In the genomic region with DNA sequence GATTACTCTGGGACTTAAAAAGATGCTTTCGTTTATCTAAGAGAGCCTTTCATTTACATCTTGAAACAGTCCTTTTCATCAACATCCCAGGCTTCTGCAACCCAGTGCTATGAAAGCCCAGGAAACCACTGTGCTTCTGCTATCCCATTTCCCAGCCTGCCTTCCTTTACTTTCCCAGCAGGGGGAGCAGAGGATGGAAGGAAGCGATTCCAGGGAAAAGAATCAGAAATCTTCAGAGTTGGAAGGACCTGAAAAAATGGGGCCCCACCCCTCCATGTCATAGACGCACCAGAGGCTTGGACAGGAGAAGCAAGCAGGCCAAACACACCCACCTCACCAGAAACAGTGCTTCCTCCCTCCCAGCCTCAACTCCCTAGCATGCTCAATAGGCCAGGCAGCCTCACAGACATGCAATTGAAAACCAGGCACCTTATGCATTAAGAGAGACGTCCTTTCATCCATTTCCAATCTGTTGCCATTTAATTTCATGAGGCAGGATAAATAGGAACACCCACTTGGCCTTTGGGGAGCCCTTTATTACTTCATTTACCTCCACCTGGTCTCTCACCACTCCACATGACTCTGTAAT, we compare ENCODE assay signal across 8 cellular contexts.
DNase-seq lines count a peak whose midpoint lies in the region; ATAC-seq and TF ChIP-seq lines count a peak whose summit lies in the region.

No MANE protein-coding gene starts in this region.

- peak; percentile 66 for ATAC-seq in SK-N-SH treated with all-trans-retinoic acid at 6 μM for 48 hours
- ATAC-seq in thoracic aorta (ENCODE audit: insufficient number of reproducible peaks, low FRiP score, low read depth) = no peak
- no peak for ATAC-seq in HG02763 (IDR thresholded peaks at IDR 0.05; ENCODE audit: unreplicated experiment)
- no peak for ATAC-seq in GM21447 (IDR thresholded peaks at IDR 0.05; ENCODE audit: unreplicated experiment)

- H3K4me3 ChIP-seq in left ventricle myocardium inferior (no peak overlapping the region), thoracic aorta (no peak overlapping the region)

- TF ChIP-seq CTCF in left ventricle myocardium inferior (IDR thresholded peaks at IDR 0.05; ENCODE audit: borderline replicate concordance) (peak; percentile 73), thoracic aorta (IDR thresholded peaks at IDR 0.05) (peak; percentile 60)

- peaks cover 29% of the 10 kb centered on the region for H3K9me3 ChIP-seq in left ventricle myocardium inferior (replicated peaks)
- H3K9me3 ChIP-seq in thoracic aorta = no peaks in the 10 kb centered on the region

- H3K36me3 ChIP-seq in left ventricle myocardium inferior (no peaks in the 10 kb centered on the region), thoracic aorta (no peaks in the 10 kb centered on the region)

- H3K27ac ChIP-seq in left ventricle myocardium inferior (replicated peaks) (no peak overlapping the region), thoracic aorta (no peak overlapping the region)

- intact Hi-C loops in left ventricle myocardium inferior (cut with micrococcal nuclease) = no loop called here

- H3K27me3 ChIP-seq in left ventricle myocardium inferior (ENCODE audit: low read depth) (no peaks in the 10 kb centered on the region), thoracic aorta (replicated peaks; ENCODE audit: insufficient read depth) (no peaks in the 10 kb centered on the region)

- DNase-seq in DMS53 (lab: John Stamatoyannopoulos, UW) (peak; percentile 18), DMS53 treated with DMSO at 0.1 percent for 48 hours (lab: John Stamatoyannopoulos, UW; ENCODE audit: unreplicated experiment) (no peak), left ventricle myocardium inferior (peak; percentile 16), thoracic aorta (ENCODE audit: low spot score) (no peak)
- DNase-seq in activated T-cell treated with anti-CD3 and anti-CD28 coated beads, Interleukin-2, amount 50 U/mL, for 48 hours = no peak

- H3K4me1 ChIP-seq in left ventricle myocardium inferior (no peaks in the 10 kb centered on the region), thoracic aorta (ENCODE audit: control insufficient read depth in 1 of 2, low read depth in 2 of 2) (peaks cover 10 to 14% of the 10 kb centered on the region in 2 donors)

TF ChIP-seq in SK-N-SH treated with all-trans-retinoic acid at 6 μM for 48 hours, 23 proteins besides CTCF, POLR2A, EP300 and RAD21:
- TF ChIP-seq ARNTL (CRISPR knock-in tag; IDR thresholded peaks at IDR 0.05; ENCODE audit: borderline replicate concordance, low read depth) (no peak), ZNF8 (CRISPR knock-in tag; IDR thresholded peaks at IDR 0.05) (0 out of 2 replicates have a peak, but pooled peaks have one; percentile 24)

Comparison
In these comparisons a context has a peak if more than half of its experiments do, and no peak if none do; other contexts are left out.
1. DNase-seq: peak in DMS53 (single experiment) and left ventricle myocardium inferior (single experiment); none in DMS53 treated with DMSO at 0.1 percent for 48 hours (single experiment), thoracic aorta (single experiment) and activated T-cell treated with anti-CD3 and anti-CD28 coated beads, Interleukin-2, amount 50 U/mL, for 48 hours (0 of 2).